Comparison of ENCODE assay signal across 8 cellular contexts in genomic region chr5:96335873-96336272, GRCh38.
A peak's percentile ranks its signal among the peaks of the same experiment; 100 is the strongest.
DNase-seq lines count a peak whose midpoint lies in the region; ATAC-seq, FAIRE-seq and TF ChIP-seq lines count a peak whose summit lies in the region.

No MANE protein-coding gene starts in this region.

- TF ChIP-seq CTCF in K562 (IDR thresholded peaks at IDR 0.05 in 2 of 3, conservative IDR thresholded peaks at IDR 0.05 in 1 of 3; ENCODE audit: insufficient read depth in 2 of 3, low read depth in 1 of 3, low read length in 3 of 3) = no peak
- no peak for TF ChIP-seq CTCF in HepG2 (CRISPR knock-in tag; IDR thresholded peaks at IDR 0.05)

- no peaks in the 10 kb centered on the region for H3K9me1 ChIP-seq in K562 (ENCODE audit: control insufficient read depth, insufficient read depth, low read length)

- POLR2A ChIA-PET in K562 (lab: Yijun Ruan, JAX) = interaction anchor here (0.5 kb wide), 1 partner anchor 516 kb away, joined by 3 read pairs; no protein-coding TSS in a partner anchor
- POLR2A ChIA-PET in HepG2 (lab: Yijun Ruan, JAX) = interaction anchor here (1.1 to 5.0 kb wide), 7 partner anchors 149 to 478 kb away, joined by 3 to 19 read pairs (median 5); no protein-coding TSS in a partner anchor

- H3K79me2 ChIP-seq in K562 (ENCODE audit: control insufficient read depth, insufficient read depth, low read length) (no peaks in the 10 kb centered on the region), HepG2 (ENCODE audit: insufficient read depth, low read length) (no peaks in the 10 kb centered on the region)

- ATAC-seq in K562 = no peak; the same call in 2 of the 3 replicates
- no peak; the same call in 1 of the 3 replicates for ATAC-seq in HepG2
- no peak for ATAC-seq in GM18867 (IDR thresholded peaks at IDR 0.05; ENCODE audit: unreplicated experiment)
- ATAC-seq in GM18511 (IDR thresholded peaks at IDR 0.05; ENCODE audit: unreplicated experiment) = no peak

- TF ChIP-seq POLR2A in K562 (conservative IDR thresholded peaks at IDR 0.05) = no peak
- TF ChIP-seq POLR2A in HepG2 (IDR thresholded peaks at IDR 0.05; ENCODE audit: insufficient read depth in 1 of 2, low read depth in 2 of 2, low read length in 2 of 2) = no peak

- H3K4me1 ChIP-seq in K562 (replicated peaks in 1 of 2; ENCODE audit: control insufficient read depth in 2 of 2, insufficient read depth in 2 of 2, low read length in 2 of 2) (peaks cover 0 to 4% of the 10 kb centered on the region in 2 experiments; a peak in 2 of 5 replicates), HepG2 (ENCODE audit: insufficient read depth, low read length) (peaks cover 77% of the 10 kb centered on the region)

- H3K27me3 ChIP-seq in K562 (ENCODE audit: control insufficient read depth in 2 of 2, insufficient read depth in 2 of 2, low read length in 2 of 2) (peaks cover 5 to 12% of the 10 kb centered on the region in 2 experiments; a peak in 4 of 5 replicates), HepG2 (ENCODE audit: control insufficient read depth in 1 of 2, insufficient read depth in 2 of 2, low read length in 2 of 2) (no peaks in the 10 kb centered on the region)

- no peak for TF ChIP-seq RAD21 in K562 (CRISPR knock-in tag; conservative IDR thresholded peaks at IDR 0.05 in 1 of 2, IDR thresholded peaks at IDR 0.05 in 1 of 2)
- no peak for TF ChIP-seq RAD21 in HepG2 (CRISPR knock-in tag; IDR thresholded peaks at IDR 0.05)

- H3K27ac ChIP-seq in K562 (ENCODE audit: extremely low read depth, low read depth, low read length) (no peak overlapping the region), HepG2 (ENCODE audit: extremely low read length, insufficient read depth, low read length) (peak overlapping the region; percentile 25)

- H3K36me3 ChIP-seq in K562 (ENCODE audit: control insufficient read depth, insufficient read depth, low read length) (no peaks in the 10 kb centered on the region), HepG2 (replicated peaks in 1 of 2; ENCODE audit: control insufficient read depth in 1 of 2, insufficient read depth in 2 of 2, low read length in 2 of 2) (no peaks in the 10 kb centered on the region)

- WGBS in K562 (ENCODE audit: insufficient coverage, low coverage, missing lambda C conversion rate) = 49% methylated on average over 2 of the region's 2 CpGs
- WGBS in HepG2 (ENCODE audit: low lambda C conversion rate) = 96% methylated on average over 2 of the region's 2 CpGs

- H3K4me3 ChIP-seq in K562 (no peak overlapping the region), HepG2 (replicated peaks in 1 of 3; ENCODE audit: insufficient read depth in 1 of 3, low read depth in 2 of 3, low read length in 3 of 3) (peak overlapping the region in 1 of 3 experiments; percentile 28; a peak in 1 of 6 replicates)

- FAIRE-seq in K562 (lab: Jason Lieb, UNC) = no peak
- FAIRE-seq in HepG2 (lab: Jason Lieb, UNC) = no peak

- no peak overlapping the region for H3K9ac ChIP-seq in K562 (ENCODE audit: insufficient read depth in 1 of 2, low read depth in 2 of 2, low read length in 2 of 2)
- no peak overlapping the region for H3K9ac ChIP-seq in HepG2 (ENCODE audit: insufficient read depth, low read depth, low read length)

- intact Hi-C loops in K562 (cut with micrococcal nuclease) = loop anchor here (1.0 to 10.0 kb wide), 6 partner anchors 161 to 694 kb away; partner anchors contain the start of gene ELL2
- intact Hi-C loops in HepG2 (cut with micrococcal nuclease; ENCODE audit: unreplicated experiment) = loop anchor here (1.0 to 10.0 kb wide), 7 partner anchors 91 to 479 kb away; partner anchors contain the start of gene ELL2

- DNase-seq in stimulated activated CD4-positive, alpha-beta T cell treated with anti-CD3 and anti-CD28 coated beads, Interleukin-15, amount 100 ng/mL, for 24 hours = peak; percentile 9
- DNase-seq in stimulated activated CD4-positive, alpha-beta T cell treated with anti-CD3 and anti-CD28 coated beads, Interleukin-12 subunit alpha, Interleukin-12 subunit beta, amount 100 ng/mL, for 4 hours = no peak
- no peak for DNase-seq in K562 (ENCODE audit: extremely low read depth in 1 of 4, low spot score in 3 of 4)
- no peak for DNase-seq in HepG2 (ENCODE audit: low spot score)
- no peak for DNase-seq in T-helper 2 cell
- no peak for DNase-seq in activated CD4-positive, CD25-positive, alpha-beta regulatory T cell (lab: John Stamatoyannopoulos, UW)

- CTCF ChIA-PET in K562 (lab: Yijun Ruan, JAX; ENCODE audit: low intra/inter-chr PET ratio) = interaction anchor here (0.9 to 2.7 kb wide), 4 partner anchors 444 to 1367 kb away, joined by 3 to 26 read pairs (median 6); no protein-coding TSS in a partner anchor
- CTCF ChIA-PET in HepG2 (lab: Yijun Ruan, JAX; ENCODE audit: low intra/inter-chr PET ratio, low total read pairs) = interaction anchor here (1.3 to 1.6 kb wide), 2 partner anchors 375 to 443 kb away, joined by 3 to 8 read pairs; partner anchors contain the start of gene ELL2

- H2AFZ ChIP-seq in K562 (ENCODE audit: low read depth, low read length) = 0 out of 2 replicates have a peak overlapping the region, but pooled peaks have one; percentile 17
- H2AFZ ChIP-seq in HepG2 (ENCODE audit: low read length) = peak overlapping the region; percentile 4

- H3K9me3 ChIP-seq in K562 (replicated peaks; ENCODE audit: control insufficient read depth, insufficient read depth, low read depth, low read length) (no peaks in the 10 kb centered on the region), HepG2 (ENCODE audit: low read length) (no peaks in the 10 kb centered on the region)

- no peak for TF ChIP-seq EP300 in K562 (IDR thresholded peaks at IDR 0.05; ENCODE audit: low read length)
- no peak for TF ChIP-seq EP300 in HepG2 (IDR thresholded peaks at IDR 0.05; ENCODE audit: low read depth in 2 of 2, low read length in 2 of 2)
- TF ChIP-seq EP300 in HepG2 (CRISPR knock-in tag; IDR thresholded peaks at IDR 0.05; ENCODE audit: borderline replicate concordance) = no peak

- H3K4me2 ChIP-seq in K562 (ENCODE audit: insufficient read depth, low read length) = no peak overlapping the region
- peak overlapping the region; percentile 40 for H3K4me2 ChIP-seq in HepG2 (ENCODE audit: low read depth, low read length)

- in situ Hi-C loops in K562 (cut with MboI) (loop anchor here (5.0 to 25.0 kb wide), 2 partner anchors 474 to 699 kb away; partner anchors contain the start of gene RFESD), HepG2 (cut with HindIII; ENCODE audit: extremely low pct_ligation_motif_present, low pct_unique_long_range_greater_than_20kb) (loop anchor here (5.0 to 25.0 kb wide), 3 partner anchors 371 to 699 kb away; partner anchors contain the start of genes ELL2 and RFESD)

- H4K20me1 ChIP-seq in K562 (replicated peaks; ENCODE audit: control insufficient read depth, insufficient read depth, low read length) = no peaks in the 10 kb centered on the region
- no peaks in the 10 kb centered on the region for H4K20me1 ChIP-seq in HepG2 (ENCODE audit: insufficient read depth, low read length)

- BruUV-seq in K562 (replicated peaks; lab: Mats Ljungman, UMichigan) (no TSS peak), HepG2 (replicated peaks; lab: Mats Ljungman, UMichigan) (no TSS peak)

TF ChIP-seq in K562, 482 proteins besides CTCF, POLR2A, EP300 and RAD21:
- no peak for TF ChIP-seq TAF1 (IDR thresholded peaks at IDR 0.05; ENCODE audit: control insufficient read depth, extremely low read depth, insufficient read depth, low read length, severe bottlenecking)
TF ChIP-seq in K562: peak in this region for 0.

TF ChIP-seq in HepG2, 621 proteins besides CTCF, POLR2A, EP300 and RAD21 (continues in another document):
- TF ChIP-seq HMGXB3 (CRISPR knock-in tag; IDR thresholded peaks at IDR 0.05; ENCODE audit: borderline replicate concordance) = no peak
- TF ChIP-seq ZSCAN20 (CRISPR knock-in tag; IDR thresholded peaks at IDR 0.05; ENCODE audit: borderline replicate concordance) = no peak
- TF ChIP-seq, protein P1, sequence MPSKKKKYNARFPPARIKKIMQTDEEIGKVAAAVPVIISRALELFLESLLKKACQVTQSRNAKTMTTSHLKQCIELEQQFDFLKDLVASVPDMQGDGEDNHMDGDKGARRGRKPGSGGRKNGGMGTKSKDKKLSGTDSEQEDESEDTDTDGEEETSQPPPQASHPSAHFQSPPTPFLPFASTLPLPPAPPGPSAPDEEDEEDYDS (CRISPR knock-in tag; IDR thresholded peaks at IDR 0.05) = 0 out of 2 replicates have a peak, but pooled peaks have one; percentile 5
